1 cellular context compared by ENCODE assay signal in the genomic region with DNA sequence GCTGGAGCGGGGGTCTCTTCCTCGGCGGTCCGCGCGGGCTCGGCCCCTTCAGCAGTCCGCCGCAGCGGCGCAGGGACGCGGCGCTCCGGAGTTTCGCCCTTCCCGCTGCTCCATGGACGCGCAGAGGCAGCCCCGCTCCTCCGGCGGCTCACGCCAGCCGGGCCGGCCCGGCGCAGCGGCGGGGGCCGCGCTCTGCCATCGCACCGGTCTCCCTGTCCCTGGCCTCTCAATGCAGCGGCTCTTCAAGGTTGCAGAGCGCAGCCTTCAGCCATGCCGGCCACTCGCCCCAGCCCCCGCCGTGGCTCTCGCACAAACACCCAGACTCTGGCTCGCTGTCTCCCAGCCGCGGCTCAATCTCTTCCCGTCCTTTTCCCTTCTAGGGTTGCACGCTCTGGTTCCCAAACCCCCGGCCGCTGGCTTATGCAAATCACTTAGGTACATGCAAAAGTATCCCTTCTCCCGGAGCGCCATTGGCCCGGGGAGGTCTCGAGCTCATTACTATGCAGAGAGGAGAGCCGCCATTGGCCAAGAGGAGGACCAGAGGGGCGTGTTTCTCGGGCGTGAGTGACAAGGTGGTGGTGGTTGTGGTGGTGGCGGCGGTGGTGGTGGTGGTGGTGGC.
TF ChIP-seq lines count a peak whose summit lies in the region.

A gene with protein sequence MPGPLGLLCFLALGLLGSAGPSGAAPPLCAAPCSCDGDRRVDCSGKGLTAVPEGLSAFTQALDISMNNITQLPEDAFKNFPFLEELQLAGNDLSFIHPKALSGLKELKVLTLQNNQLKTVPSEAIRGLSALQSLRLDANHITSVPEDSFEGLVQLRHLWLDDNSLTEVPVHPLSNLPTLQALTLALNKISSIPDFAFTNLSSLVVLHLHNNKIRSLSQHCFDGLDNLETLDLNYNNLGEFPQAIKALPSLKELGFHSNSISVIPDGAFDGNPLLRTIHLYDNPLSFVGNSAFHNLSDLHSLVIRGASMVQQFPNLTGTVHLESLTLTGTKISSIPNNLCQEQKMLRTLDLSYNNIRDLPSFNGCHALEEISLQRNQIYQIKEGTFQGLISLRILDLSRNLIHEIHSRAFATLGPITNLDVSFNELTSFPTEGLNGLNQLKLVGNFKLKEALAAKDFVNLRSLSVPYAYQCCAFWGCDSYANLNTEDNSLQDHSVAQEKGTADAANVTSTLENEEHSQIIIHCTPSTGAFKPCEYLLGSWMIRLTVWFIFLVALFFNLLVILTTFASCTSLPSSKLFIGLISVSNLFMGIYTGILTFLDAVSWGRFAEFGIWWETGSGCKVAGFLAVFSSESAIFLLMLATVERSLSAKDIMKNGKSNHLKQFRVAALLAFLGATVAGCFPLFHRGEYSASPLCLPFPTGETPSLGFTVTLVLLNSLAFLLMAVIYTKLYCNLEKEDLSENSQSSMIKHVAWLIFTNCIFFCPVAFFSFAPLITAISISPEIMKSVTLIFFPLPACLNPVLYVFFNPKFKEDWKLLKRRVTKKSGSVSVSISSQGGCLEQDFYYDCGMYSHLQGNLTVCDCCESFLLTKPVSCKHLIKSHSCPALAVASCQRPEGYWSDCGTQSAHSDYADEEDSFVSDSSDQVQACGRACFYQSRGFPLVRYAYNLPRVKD (minus strand): TSS at position 393 of the 619 bp plus-strand sequence. CDS start 488 bp downstream, outside the sequence.

TF ChIP-seq in liver, 16 proteins besides CTCF, POLR2A, EP300 and RAD21 (continued from another document):
- TF ChIP-seq, protein P1, sequence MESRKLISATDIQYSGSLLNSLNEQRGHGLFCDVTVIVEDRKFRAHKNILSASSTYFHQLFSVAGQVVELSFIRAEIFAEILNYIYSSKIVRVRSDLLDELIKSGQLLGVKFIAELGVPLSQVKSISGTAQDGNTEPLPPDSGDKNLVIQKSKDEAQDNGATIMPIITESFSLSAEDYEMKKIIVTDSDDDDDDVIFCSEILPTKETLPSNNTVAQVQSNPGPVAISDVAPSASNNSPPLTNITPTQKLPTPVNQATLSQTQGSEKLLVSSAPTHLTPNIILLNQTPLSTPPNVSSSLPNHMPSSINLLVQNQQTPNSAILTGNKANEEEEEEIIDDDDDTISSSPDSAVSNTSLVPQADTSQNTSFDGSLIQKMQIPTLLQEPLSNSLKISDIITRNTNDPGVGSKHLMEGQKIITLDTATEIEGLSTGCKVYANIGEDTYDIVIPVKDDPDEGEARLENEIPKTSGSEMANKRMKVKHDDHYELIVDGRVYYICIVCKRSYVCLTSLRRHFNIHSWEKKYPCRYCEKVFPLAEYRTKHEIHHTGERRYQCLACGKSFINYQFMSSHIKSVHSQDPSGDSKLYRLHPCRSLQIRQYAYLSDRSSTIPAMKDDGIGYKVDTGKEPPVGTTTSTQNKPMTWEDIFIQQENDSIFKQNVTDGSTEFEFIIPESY (IDR thresholded peaks at IDR 0.05) = peak; percentile 37
- no peak for TF ChIP-seq FOXA2 (IDR thresholded peaks at IDR 0.05)
- TF ChIP-seq FOXA1 (IDR thresholded peaks at IDR 0.05) = peak; percentile 7
- TF ChIP-seq, protein P2, sequence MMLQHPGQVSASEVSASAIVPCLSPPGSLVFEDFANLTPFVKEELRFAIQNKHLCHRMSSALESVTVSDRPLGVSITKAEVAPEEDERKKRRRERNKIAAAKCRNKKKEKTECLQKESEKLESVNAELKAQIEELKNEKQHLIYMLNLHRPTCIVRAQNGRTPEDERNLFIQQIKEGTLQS (IDR thresholded peaks at IDR 0.05) = peak; percentile 48
